Comparison of ENCODE assay signal across 1 cellular context in the genomic region with DNA sequence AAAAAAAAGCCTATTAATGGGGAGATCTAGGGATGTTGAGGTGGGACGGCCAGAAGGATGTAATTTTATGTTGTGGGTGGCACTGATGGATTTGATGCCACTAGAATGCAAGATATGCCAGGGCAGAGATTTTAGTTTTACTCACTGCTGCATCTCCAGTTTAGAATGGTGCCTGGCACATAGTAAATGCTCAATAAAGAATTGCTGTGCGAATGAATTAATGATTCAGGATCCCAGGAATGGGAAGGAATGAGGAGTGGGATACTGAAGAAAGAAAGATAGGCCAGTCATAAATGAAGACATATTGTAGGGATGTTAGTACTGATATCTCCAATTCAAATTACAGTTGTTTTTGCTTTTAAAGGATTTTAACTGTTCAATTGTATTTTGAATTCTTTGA.
TF ChIP-seq lines count a peak whose summit lies in the region.

No MANE protein-coding gene starts in this region.

TF ChIP-seq in IMR-90, 13 proteins besides CTCF, POLR2A, EP300 and RAD21 (continued from another document):
- TF ChIP-seq, protein P1, sequence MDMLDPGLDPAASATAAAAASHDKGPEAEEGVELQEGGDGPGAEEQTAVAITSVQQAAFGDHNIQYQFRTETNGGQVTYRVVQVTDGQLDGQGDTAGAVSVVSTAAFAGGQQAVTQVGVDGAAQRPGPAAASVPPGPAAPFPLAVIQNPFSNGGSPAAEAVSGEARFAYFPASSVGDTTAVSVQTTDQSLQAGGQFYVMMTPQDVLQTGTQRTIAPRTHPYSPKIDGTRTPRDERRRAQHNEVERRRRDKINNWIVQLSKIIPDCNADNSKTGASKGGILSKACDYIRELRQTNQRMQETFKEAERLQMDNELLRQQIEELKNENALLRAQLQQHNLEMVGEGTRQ (IDR thresholded peaks at IDR 0.05; ENCODE audit: low read depth, low read length): no peak
- TF ChIP-seq MXI1 (IDR thresholded peaks at IDR 0.05; ENCODE audit: borderline replicate concordance, low read depth, low read length): no peak
- TF ChIP-seq CHD1 (IDR thresholded peaks at IDR 0.05; ENCODE audit: low read depth, low read length): no peak
- TF ChIP-seq, protein P2, sequence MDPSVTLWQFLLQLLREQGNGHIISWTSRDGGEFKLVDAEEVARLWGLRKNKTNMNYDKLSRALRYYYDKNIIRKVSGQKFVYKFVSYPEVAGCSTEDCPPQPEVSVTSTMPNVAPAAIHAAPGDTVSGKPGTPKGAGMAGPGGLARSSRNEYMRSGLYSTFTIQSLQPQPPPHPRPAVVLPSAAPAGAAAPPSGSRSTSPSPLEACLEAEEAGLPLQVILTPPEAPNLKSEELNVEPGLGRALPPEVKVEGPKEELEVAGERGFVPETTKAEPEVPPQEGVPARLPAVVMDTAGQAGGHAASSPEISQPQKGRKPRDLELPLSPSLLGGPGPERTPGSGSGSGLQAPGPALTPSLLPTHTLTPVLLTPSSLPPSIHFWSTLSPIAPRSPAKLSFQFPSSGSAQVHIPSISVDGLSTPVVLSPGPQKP (IDR thresholded peaks at IDR 0.05; ENCODE audit: borderline replicate concordance, low read depth, low read length): no peak
- TF ChIP-seq RCOR1 (IDR thresholded peaks at IDR 0.05; ENCODE audit: insufficient replicate concordance, low read length): no peak
- TF ChIP-seq BHLHE40 (IDR thresholded peaks at IDR 0.05; ENCODE audit: low read depth, low read length): no peak
- TF ChIP-seq NFE2L2 (IDR thresholded peaks at IDR 0.05; ENCODE audit: low read depth, low read length): no peak
- no peak for TF ChIP-seq MAFK (IDR thresholded peaks at IDR 0.05; ENCODE audit: low read depth, low read length)
- no peak for TF ChIP-seq CEBPB (IDR thresholded peaks at IDR 0.05; ENCODE audit: low read depth, low read length)
